ENCODE assay signal across 1 cellular context in the genomic region with DNA sequence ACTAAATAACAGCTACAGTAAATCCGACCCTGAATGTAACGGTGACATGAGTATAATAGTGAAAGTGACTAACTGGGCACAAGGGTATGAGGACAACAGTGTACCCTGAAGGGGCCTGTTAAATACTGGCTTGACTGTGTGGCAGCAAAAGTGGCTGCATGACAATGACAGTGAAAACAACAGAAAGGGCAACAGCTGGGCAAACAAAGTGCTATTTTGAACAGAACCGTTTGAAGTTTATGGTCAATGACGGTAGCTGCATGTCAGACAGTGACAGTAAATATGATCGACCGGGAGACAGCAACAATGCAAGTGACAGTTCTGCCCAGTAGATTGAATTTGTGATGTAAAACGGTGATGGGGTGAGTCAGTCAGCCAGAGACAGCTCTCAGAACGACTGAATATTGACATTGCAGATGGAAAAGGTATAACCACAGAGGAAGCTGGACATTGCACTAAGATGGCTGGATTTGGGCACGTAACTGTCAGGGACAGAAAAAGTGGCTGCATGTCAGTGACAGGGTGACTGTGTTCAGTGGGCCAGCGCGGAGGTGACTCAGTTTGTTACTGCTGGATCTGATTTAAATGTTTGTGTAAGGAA.
TF ChIP-seq lines count a peak whose summit lies in the region.

No MANE protein-coding gene starts in this region.

TF ChIP-seq in H1, 55 proteins besides CTCF, POLR2A, EP300 and RAD21:
- no peak for TF ChIP-seq FOSL1 (IDR thresholded peaks at IDR 0.05; ENCODE audit: insufficient read depth, low read depth, low read length)
- TF ChIP-seq CHD2 (IDR thresholded peaks at IDR 0.05; ENCODE audit: low read length), result no peak
- no peak for TF ChIP-seq NRF1 (IDR thresholded peaks at IDR 0.05; ENCODE audit: low read depth, low read length)
- no peak for TF ChIP-seq SP4 (IDR thresholded peaks at IDR 0.05; ENCODE audit: low read length)
TF ChIP-seq in H1: peak in this region for 0.
